8 cellular contexts compared by ENCODE assay signal in genomic region chr16:10983175-10983558, GRCh38. TPM values are rescaled to one million over a fixed set of nuclear protein-coding genes. Genes with fewer than 3 reads are reported as not detected.
A peak's percentile ranks its signal among the peaks of the same experiment; 100 is the strongest.
DNase-seq lines count a peak whose midpoint lies in the region; ATAC-seq and FAIRE-seq lines count a peak whose summit lies in the region.

No MANE protein-coding gene starts in this region.

- CTCF ChIA-PET in T-cell (lab: Charles Lee) = interaction anchor here (0.6 to 1.1 kb wide), 5 partner anchors 12 to 401 kb away, joined by 3 to 5 read pairs (median 3); no protein-coding TSS in a partner anchor

- H3K4me3 Mint-ChIP-seq in activated naive CD8-positive, alpha-beta T cell treated with anti-CD3 and anti-CD28 coated beads, Interleukin-2, amount 10 ng/mL, durations not matched to agents 7 days and 5 days = no peak overlapping the region
- H3K4me3 Mint-ChIP-seq in activated naive CD8-positive, alpha-beta T cell treated with anti-CD3 and anti-CD28 coated beads for 36 hours = no peak overlapping the region
- H3K4me3 Mint-ChIP-seq in T-cell = no peak overlapping the region

- no peaks in the 10 kb centered on the region for H3K27me3 Mint-ChIP-seq in activated naive CD8-positive, alpha-beta T cell treated with anti-CD3 and anti-CD28 coated beads, Interleukin-2, amount 10 ng/mL, durations not matched to agents 7 days and 5 days
- H3K27me3 Mint-ChIP-seq in activated naive CD8-positive, alpha-beta T cell treated with anti-CD3 and anti-CD28 coated beads for 36 hours = no peaks in the 10 kb centered on the region
- no peaks in the 10 kb centered on the region for H3K27me3 Mint-ChIP-seq in T-cell

- peaks cover 5 to 6% of the 10 kb centered on the region in 2 donors for H3K36me3 ChIP-seq in small intestine (ENCODE audit: control insufficient read depth in 2 of 2, insufficient read depth in 2 of 2, low read length in 2 of 2)

- no peak overlapping the region for H3K4me3 ChIP-seq in small intestine (ENCODE audit: low read depth in 1 of 2, low read length in 2 of 2)

- H3K27ac ChIP-seq in small intestine (ENCODE audit: low read depth in 1 of 2, low read length in 1 of 2) = no peak overlapping the region

- peaks cover 24% of the 10 kb centered on the region for H3K36me3 Mint-ChIP-seq in activated naive CD8-positive, alpha-beta T cell treated with anti-CD3 and anti-CD28 coated beads, Interleukin-2, amount 10 ng/mL, durations not matched to agents 7 days and 5 days
- peaks cover 9% of the 10 kb centered on the region for H3K36me3 Mint-ChIP-seq in activated naive CD8-positive, alpha-beta T cell treated with anti-CD3 and anti-CD28 coated beads for 36 hours
- peaks cover 22% of the 10 kb centered on the region for H3K36me3 Mint-ChIP-seq in T-cell

- no peaks in the 10 kb centered on the region for H3K4me1 ChIP-seq in small intestine (ENCODE audit: control insufficient read depth in 2 of 2, insufficient read depth in 1 of 2, low read depth in 1 of 2, low read length in 1 of 2)

- H3K27me3 ChIP-seq in small intestine (ENCODE audit: control insufficient read depth in 2 of 2, insufficient read depth in 2 of 2, low read length in 2 of 2) = no peaks in the 10 kb centered on the region

- no peak for ATAC-seq in activated naive CD8-positive, alpha-beta T cell treated with anti-CD3 and anti-CD28 coated beads, Interleukin-2, amount 10 ng/mL, durations not matched to agents 7 days and 5 days (ENCODE audit: low read depth)
- ATAC-seq in GM21447 (IDR thresholded peaks at IDR 0.05; ENCODE audit: unreplicated experiment) (peak; percentile 14), T-cell (replicated peaks in 1 of 4) (peak in 1 of 4 experiments; percentile 51), HG03342 (IDR thresholded peaks at IDR 0.05; ENCODE audit: unreplicated experiment) (no peak)

- H3K9me3 ChIP-seq in small intestine (ENCODE audit: control insufficient read depth, low read depth) = no peaks in the 10 kb centered on the region

- no peak for DNase-seq in activated naive CD8-positive, alpha-beta T cell treated with anti-CD3 and anti-CD28 coated beads, Interleukin-2, amount 10 ng/mL, durations not matched to agents 7 days and 5 days
- DNase-seq in activated naive CD8-positive, alpha-beta T cell treated with anti-CD3 and anti-CD28 coated beads for 36 hours = no peak
- DNase-seq in T-cell = peak in 3 of 34 experiments; percentile 5 to 16 (median 11)
- DNase-seq in small intestine = peak; percentile 62
- DNase-seq in mucosa of gallbladder (ENCODE audit: low spot score) = no peak
- no peak for DNase-seq in globus pallidus (ENCODE audit: low spot score)

- peaks cover 58% of the 10 kb centered on the region for H3K4me1 Mint-ChIP-seq in activated naive CD8-positive, alpha-beta T cell treated with anti-CD3 and anti-CD28 coated beads, Interleukin-2, amount 10 ng/mL, durations not matched to agents 7 days and 5 days
- H3K4me1 Mint-ChIP-seq in activated naive CD8-positive, alpha-beta T cell treated with anti-CD3 and anti-CD28 coated beads for 36 hours = peaks cover 15% of the 10 kb centered on the region
- H3K4me1 Mint-ChIP-seq in T-cell = peaks cover 22 to 38% (median 24%) of the 10 kb centered on the region in 3 donors

- POLR2A ChIA-PET in activated naive CD8-positive, alpha-beta T cell treated with anti-CD3 and anti-CD28 coated beads, Interleukin-2, amount 10 ng/mL, durations not matched to agents 7 days and 5 days (lab: Charles Lee) = interaction anchor here (0.9 to 3.5 kb wide), 5 partner anchors 112 to 273 kb away, joined by 3 to 23 read pairs (median 3); partner anchors contain the start of gene SOCS1
- POLR2A ChIA-PET in T-cell (lab: Charles Lee) = interaction anchor here in 1 of 2 donors (0.5 kb wide), 1 partner anchor 279 kb away, joined by 5 read pairs; no protein-coding TSS in a partner anchor

- H3K9me3 Mint-ChIP-seq in activated naive CD8-positive, alpha-beta T cell treated with anti-CD3 and anti-CD28 coated beads, Interleukin-2, amount 10 ng/mL, durations not matched to agents 7 days and 5 days = no peaks in the 10 kb centered on the region
- no peaks in the 10 kb centered on the region for H3K9me3 Mint-ChIP-seq in activated naive CD8-positive, alpha-beta T cell treated with anti-CD3 and anti-CD28 coated beads for 36 hours
- no peaks in the 10 kb centered on the region for H3K9me3 Mint-ChIP-seq in T-cell

- peak overlapping the region; percentile 30 for H3K27ac Mint-ChIP-seq in activated naive CD8-positive, alpha-beta T cell treated with anti-CD3 and anti-CD28 coated beads, Interleukin-2, amount 10 ng/mL, durations not matched to agents 7 days and 5 days
- no peak overlapping the region for H3K27ac Mint-ChIP-seq in activated naive CD8-positive, alpha-beta T cell treated with anti-CD3 and anti-CD28 coated beads for 36 hours
- peak overlapping the region; percentile 31 to 44 for H3K27ac Mint-ChIP-seq in T-cell

- FAIRE-seq in small intestine (lab: Jason Lieb, UNC) = no peak

- WGBS in small intestine, 3 donors = 73 to 74% (median 73%) methylated on average over 8 of the region's 8 CpGs

RNA-seq across cellular contexts. Expression of gene CLEC16A, which starts 38.8 kb away (rescaled TPM):
- 10 to 100 TPM; 31.1 to 34.1 TPM for total RNA-seq in activated naive CD8-positive, alpha-beta T cell treated with anti-CD3 and anti-CD28 coated beads, Interleukin-2, amount 10 ng/mL, durations not matched to agents 7 days and 5 days
- 10 to 100 TPM; 20.4 to 21.3 TPM for total RNA-seq in activated naive CD8-positive, alpha-beta T cell treated with anti-CD3 and anti-CD28 coated beads for 36 hours
- total RNA-seq in T-cell (10 to 100 TPM; 27.4 to 34.6 (median 28.7) TPM), mucosa of gallbladder (27.6 TPM)
- polyA plus RNA-seq in small intestine = 10 to 100 TPM; 13.2 to 23.5 (median 14.9) TPM

RNA-seq across cellular contexts. Expression of gene DEXI, which starts 40.9 kb away (rescaled TPM):
- 10 to 100 TPM; 31.4 to 32.3 TPM for total RNA-seq in activated naive CD8-positive, alpha-beta T cell treated with anti-CD3 and anti-CD28 coated beads, Interleukin-2, amount 10 ng/mL, durations not matched to agents 7 days and 5 days
- total RNA-seq in activated naive CD8-positive, alpha-beta T cell treated with anti-CD3 and anti-CD28 coated beads for 36 hours = 10 to 100 TPM; 25.5 to 26.2 TPM
- 10 to 100 TPM; 12.2 to 39.8 (median 34.1) TPM for total RNA-seq in T-cell
- 10 to 100 TPM; 23.0 to 28.8 (median 23.7) TPM for polyA plus RNA-seq in small intestine
- 41.3 TPM for total RNA-seq in mucosa of gallbladder
